ENCODE assay signal across 22 cellular contexts in genomic region chr1:7095343-7095964, GRCh38.
DNase-seq lines count a peak whose midpoint lies in the region; ATAC-seq, FAIRE-seq and TF ChIP-seq lines count a peak whose summit lies in the region.
"Had no signal": no experiment of that assay in that cellular context is flagged by ENCODE, and none has a peak within 500 bp of the region (broad histone marks: within the 10 kb centered on the region; RNA-seq: fewer than 3 reads in every experiment).

No MANE protein-coding gene starts in this region.

- 0 out of 2 replicates have a peak overlapping the region, but pooled peaks have one; percentile 35 for H3K27ac ChIP-seq in BLaER1
- no peak overlapping the region for H3K27ac ChIP-seq in HCT116 (ENCODE audit: low read depth, low read length)
- no peak overlapping the region for H3K27ac ChIP-seq in H1 (ENCODE audit: low read depth, low read length)
- H3K27ac ChIP-seq in PC-9, result no peak overlapping the region
- H3K27ac ChIP-seq: A549, C4-2B had no signal

- H3K79me1 ChIP-seq in H1 (ENCODE audit: low read depth, low read length), result no peaks in the 10 kb centered on the region

- no peak overlapping the region for H2BK12ac ChIP-seq in H1 (ENCODE audit: low read depth, low read length)

- H4K20me1 ChIP-seq in BLaER1 (no peaks in the 10 kb centered on the region), HCT116 (ENCODE audit: insufficient read depth) (no peaks in the 10 kb centered on the region), H1 (replicated peaks in 1 of 2; ENCODE audit: control insufficient read depth in 1 of 2, insufficient read depth in 2 of 2, low read length in 2 of 2) (no peaks in the 10 kb centered on the region), PC-9 (ENCODE audit: insufficient read depth) (no peaks in the 10 kb centered on the region)

- H3F3A ChIP-seq in PC-9 (ENCODE audit: insufficient read depth, low read depth), result no peaks in the 10 kb centered on the region

- no peak overlapping the region for H2BK20ac ChIP-seq in H1 (ENCODE audit: low read length)

- DNase-seq in HCT116 (ENCODE audit: low read depth, low spot score), result no peak
- no peak for DNase-seq in H1 (ENCODE audit: low read depth in 1 of 2, low spot score in 2 of 2)
- no peak for DNase-seq in superior temporal gyrus (ENCODE audit: extremely low spot score)
- no peak for DNase-seq in PC-9
- DNase-seq: 8988T; ACHN; AML-193; BE2C; Caco-2; CD4-positive, CD25-positive, alpha-beta regulatory T cell; CD8-positive, alpha-beta T cell; DMS153; DND-41; GOT3; H9; HFFc6 had no signal

- H4K91ac ChIP-seq in H1 (replicated peaks; ENCODE audit: insufficient read length, low read length), result no peak overlapping the region

- no peak overlapping the region for H3K23ac ChIP-seq in H1 (ENCODE audit: insufficient read length)

- no TSS peak for BruUV-seq in HCT116 (replicated peaks; lab: Mats Ljungman, UMichigan)
- BruUV-seq in PC-9 (replicated peaks; lab: Mats Ljungman, UMichigan), result no TSS peak

- no peak overlapping the region for H3K18ac ChIP-seq in H1 (ENCODE audit: extremely low read depth, low read length)

- RAD21 ChIA-PET in HCT116 (lab: Charles Lee; ENCODE audit: low non-redundant PET in 1 of 2, low total read pairs in 2 of 2, uncharacterized antibody in 2 of 2, unreplicated experiment in 2 of 2), result no interaction called here

- H3K23me2 ChIP-seq in H1 (ENCODE audit: low read depth, low read length), result no peaks in the 10 kb centered on the region

- no peaks in the 10 kb centered on the region for H3K9me3 ChIP-seq in BLaER1
- no peaks in the 10 kb centered on the region for H3K9me3 ChIP-seq in HCT116 (ENCODE audit: control insufficient read depth in 1 of 2, insufficient read depth in 1 of 2, low read depth in 1 of 2, low read length in 2 of 2)
- no peaks in the 10 kb centered on the region for H3K9me3 ChIP-seq in H1 (ENCODE audit: insufficient read depth in 2 of 2, low read depth in 1 of 2, low read length in 1 of 2)
- H3K9me3 ChIP-seq in PC-9 (ENCODE audit: insufficient read depth, low read depth), result no peaks in the 10 kb centered on the region
- H3K9me3 ChIP-seq: A549, BE2C, Caco-2 had no signal

- H3K9ac ChIP-seq in BLaER1 (no peak overlapping the region), HCT116 (ENCODE audit: low read length) (no peak overlapping the region), H1 (replicated peaks in 1 of 4; ENCODE audit: extremely low read depth in 1 of 4, low read depth in 3 of 4, low read length in 3 of 4) (no peak overlapping the region)

- no peak overlapping the region for H3K4ac ChIP-seq in H1 (replicated peaks; ENCODE audit: insufficient read length, low read depth, low read length)

- TF ChIP-seq EP300 in H1 (IDR thresholded peaks at IDR 0.05; ENCODE audit: borderline replicate concordance in 1 of 2, low read depth in 2 of 2, low read length in 2 of 2), result no peak

- CTCF ChIA-PET in HCT116 (lab: Charles Lee), result no interaction called here
- CTCF ChIA-PET in H1 (lab: Charles Lee; ENCODE audit: partially characterized antibody), result interaction anchor here (1.1 to 2.1 kb wide), 5 partner anchors 10 to 53 kb away, joined by 3 to 7 read pairs (median 5); no protein-coding TSS in a partner anchor
- CTCF ChIA-PET in PC-9 (lab: Charles Lee), result no interaction called here

- H3K79me2 ChIP-seq in HCT116 (ENCODE audit: insufficient read depth, low read length) (no peaks in the 10 kb centered on the region), H1 (ENCODE audit: control insufficient read depth in 1 of 2, insufficient read depth in 2 of 2, low read length in 2 of 2) (no peaks in the 10 kb centered on the region), PC-9 (ENCODE audit: low read depth) (no peaks in the 10 kb centered on the region)

- no peak for TF ChIP-seq POLR2A in HCT116 (IDR thresholded peaks at IDR 0.05; ENCODE audit: borderline replicate concordance, extremely low read depth, insufficient read depth, insufficient read length)
- no peak for TF ChIP-seq POLR2A in H1 (IDR thresholded peaks at IDR 0.05; ENCODE audit: control extremely low read depth in 1 of 2, low read depth in 2 of 2, low read length in 2 of 2)

- H3K9me2 ChIP-seq in HCT116 (ENCODE audit: insufficient read depth) (no peaks in the 10 kb centered on the region), PC-9 (ENCODE audit: insufficient read depth) (no peaks in the 10 kb centered on the region)

- no peak overlapping the region for H2AK5ac ChIP-seq in H1 (ENCODE audit: low read depth, low read length)

- H3K4me3 ChIP-seq in BLaER1 (no peak overlapping the region), HCT116 (replicated peaks in 1 of 2; ENCODE audit: low read depth in 1 of 2, low read length in 2 of 2) (no peak overlapping the region), H1 (ENCODE audit: extremely low read depth in 1 of 4, insufficient read depth in 2 of 4, low read depth in 3 of 4, low read length in 4 of 4) (no peak overlapping the region), PC-9 (no peak overlapping the region)
- H3K4me3 ChIP-seq: A549 had no signal

- H3K4me1 ChIP-seq in BLaER1 (peaks cover 86% of the 10 kb centered on the region), HCT116 (ENCODE audit: control insufficient read depth in 1 of 2, insufficient read depth in 2 of 2, low read length in 2 of 2) (no peaks in the 10 kb centered on the region), H1 (replicated peaks in 1 of 4; ENCODE audit: control insufficient read depth in 3 of 4, insufficient read depth in 4 of 4, low read length in 3 of 4) (no peaks in the 10 kb centered on the region; a peak in 1 of 7 replicates), PC-9 (replicated peaks; ENCODE audit: insufficient read depth) (no peaks in the 10 kb centered on the region)
- H3K4me1 ChIP-seq: A549, BE2C, Caco-2 had no signal

- FAIRE-seq in H1 (lab: Jason Lieb, UNC), result no peak
- FAIRE-seq: A549, G401.6, GM12892 had no signal

- intact Hi-C loops in HCT116 (cut with micrococcal nuclease) (no loop called here), PC-9 (cut with micrococcal nuclease; ENCODE audit: unreplicated experiment) (no loop called here)

- H4K5ac ChIP-seq in H1 (ENCODE audit: insufficient read length, low read depth, low read length), result no peak overlapping the region

- 91% methylated on average over 12 of the region's 12 CpGs; no CpG with 5 or more reads in 1 of the 2 experiments for WGBS in H1 (ENCODE audit: extremely low coverage in 1 of 2, insufficient coverage in 1 of 2, insufficient read length in 1 of 2, insufficient replicate concordance in 2 of 2, low coverage in 1 of 2, low lambda C conversion rate in 2 of 2, missing lambda C conversion rate in 1 of 2), 2 experiments

- TF ChIP-seq CTCF in HCT116 (IDR thresholded peaks at IDR 0.05 in 2 of 3, conservative IDR thresholded peaks at IDR 0.05 in 1 of 3; ENCODE audit: borderline replicate concordance in 1 of 3, insufficient read depth in 1 of 3, low read depth in 2 of 3, low read length in 2 of 3), result no peak
- no peak for TF ChIP-seq CTCF in H1 (IDR thresholded peaks at IDR 0.05; ENCODE audit: control extremely low read depth in 1 of 3, insufficient read depth in 1 of 3, low read depth in 1 of 3, low read length in 3 of 3)
- no peak for TF ChIP-seq CTCF in PC-9 (conservative IDR thresholded peaks at IDR 0.05)

- TF ChIP-seq RAD21 in HCT116 (IDR thresholded peaks at IDR 0.05; ENCODE audit: low read depth) (no peak), H1 (IDR thresholded peaks at IDR 0.05 in 1 of 2, conservative IDR thresholded peaks at IDR 0.05 in 1 of 2; ENCODE audit: low read depth in 2 of 2, low read length in 2 of 2) (no peak)

- H4K8ac ChIP-seq in H1 (ENCODE audit: extremely low read depth, insufficient read depth, low read length), result peak overlapping the region; percentile 51; the same call in 1 of the 2 replicates

- H2BK15ac ChIP-seq in H1 (ENCODE audit: low read length), result no peak overlapping the region

- H3K36me3 ChIP-seq in BLaER1 (no peaks in the 10 kb centered on the region), HCT116 (ENCODE audit: control insufficient read depth in 1 of 2, insufficient read depth in 2 of 2, low read length in 2 of 2) (no peaks in the 10 kb centered on the region), H1 (ENCODE audit: control insufficient read depth in 2 of 4, insufficient read depth in 4 of 4, low read length in 3 of 4) (no peaks in the 10 kb centered on the region), PC-9 (ENCODE audit: low read depth) (no peaks in the 10 kb centered on the region)
- H3K36me3 ChIP-seq: BE2C had no signal

- H2AFZ ChIP-seq in HCT116 (ENCODE audit: low read depth, low read length, poor library complexity, severe bottlenecking) (no peak overlapping the region), H1 (ENCODE audit: low read length) (no peak overlapping the region), PC-9 (no peak overlapping the region)

- H2BK5ac ChIP-seq in H1 (ENCODE audit: low read depth, low read length), result no peak overlapping the region

- no peak overlapping the region for H2BK120ac ChIP-seq in H1 (replicated peaks; ENCODE audit: low read depth, low read length)

- ATAC-seq in HCT116 (no peak), HG02642 (IDR thresholded peaks at IDR 0.05; ENCODE audit: poor library complexity, unreplicated experiment) (no peak)
- ATAC-seq: A549; CD8-positive, alpha-beta T cell had no signal

- no peak overlapping the region for H3K56ac ChIP-seq in H1 (replicated peaks; ENCODE audit: insufficient read length, low read depth, low read length)

- no peak overlapping the region for H3K14ac ChIP-seq in H1 (ENCODE audit: insufficient read length)

- H3K4me2 ChIP-seq in BLaER1 (peak overlapping the region; percentile 78), HCT116 (ENCODE audit: low read length) (no peak overlapping the region), H1 (ENCODE audit: insufficient read depth in 1 of 2, low read depth in 2 of 2, low read length in 2 of 2) (no peak overlapping the region), PC-9 (no peak overlapping the region)
- H3K4me2 ChIP-seq: A549 had no signal

- POLR2A ChIA-PET in HCT116 (lab: Charles Lee) (no interaction called here), H1 (lab: Charles Lee; ENCODE audit: partially characterized antibody) (no interaction called here), PC-9 (lab: Charles Lee; ENCODE audit: unreplicated experiment) (no interaction called here)

- H3K27me3 ChIP-seq in BLaER1 (no peaks in the 10 kb centered on the region), HCT116 (ENCODE audit: insufficient read depth, low read length) (peaks cover 81% of the 10 kb centered on the region), H1 (replicated peaks in 1 of 4; ENCODE audit: control insufficient read depth in 3 of 4, extremely low read depth in 1 of 4, insufficient read depth in 3 of 4, low read length in 3 of 4) (no peaks in the 10 kb centered on the region), PC-9 (ENCODE audit: insufficient read depth, low read depth) (peaks cover 96% of the 10 kb centered on the region)
- H3K27me3 ChIP-seq: BE2C had no signal

TF ChIP-seq in HCT116, 20 proteins besides CTCF, POLR2A, EP300 and RAD21:
- TF ChIP-seq ZFX (IDR thresholded peaks at IDR 0.05) (no peak), EZH2 (IDR thresholded peaks at IDR 0.05) (peak; percentile 95; the same call in 1 of the 2 replicates)

TF ChIP-seq in H1, 55 proteins besides CTCF, POLR2A, EP300 and RAD21 (continues in another document):
- TF ChIP-seq SIX5 (IDR thresholded peaks at IDR 0.05; ENCODE audit: low read depth, low read length), result no peak
- TF ChIP-seq CTBP2 (IDR thresholded peaks at IDR 0.05; ENCODE audit: borderline replicate concordance, insufficient read depth, insufficient read length, low read length), result no peak
- no peak for TF ChIP-seq POU5F1 (IDR thresholded peaks at IDR 0.05; ENCODE audit: low read depth, low read length)
- TF ChIP-seq SP4 (IDR thresholded peaks at IDR 0.05; ENCODE audit: low read length), result no peak
- TF ChIP-seq CREB1 (IDR thresholded peaks at IDR 0.05), result no peak
